Comparison of ENCODE assay signal across 8 cellular contexts in the genomic region with DNA sequence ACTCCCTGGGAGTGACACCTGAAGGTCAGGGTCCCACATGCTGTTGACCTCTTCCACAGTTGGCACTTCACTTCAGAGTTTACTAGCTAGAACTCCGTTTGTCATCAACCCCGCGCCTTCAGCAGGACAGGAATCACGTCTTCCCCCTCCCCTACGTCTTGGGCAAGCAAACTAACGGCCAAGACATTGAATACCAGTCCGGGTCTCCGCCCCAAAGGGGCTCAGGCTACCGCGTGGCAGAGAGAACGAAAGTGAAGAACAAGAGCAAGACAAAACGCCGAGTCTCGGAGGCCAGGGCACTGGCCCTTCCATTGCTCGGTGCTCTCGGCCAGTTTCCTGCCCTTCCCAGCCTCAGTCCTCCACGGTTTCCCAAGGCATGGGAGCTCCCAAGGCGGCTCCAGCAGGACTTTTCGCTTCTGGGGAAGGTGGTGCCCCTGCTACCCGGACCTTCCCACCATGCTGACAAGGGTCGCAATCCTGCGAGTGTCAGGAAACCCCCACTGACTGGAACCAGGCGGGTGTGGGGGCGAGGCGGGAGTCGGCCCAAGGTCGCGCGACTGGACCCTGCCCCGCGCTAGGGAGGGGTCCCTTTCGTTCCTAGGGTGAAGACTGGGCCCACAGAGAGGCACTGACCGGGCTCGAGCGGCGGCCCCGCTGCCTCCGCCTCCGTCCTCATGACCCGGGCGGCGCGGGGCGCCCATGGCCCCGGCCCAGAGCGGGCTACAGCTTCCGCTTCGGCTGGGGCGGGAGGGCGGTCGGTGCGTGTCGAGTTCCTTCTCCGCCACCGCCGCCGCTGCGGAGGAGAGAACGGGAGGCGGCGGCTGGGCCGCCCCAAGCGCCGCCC. TPM values are rescaled to one million over a fixed set of nuclear protein-coding genes. Genes with fewer than 3 reads are reported as not detected.
DNase-seq lines count a peak whose midpoint lies in the region; ATAC-seq and TF ChIP-seq lines count a peak whose summit lies in the region.

A gene (minus strand): TSS at position 823 of the 844 bp plus-strand sequence. CDS start 147 bp downstream, at position 676.

- no peaks in the 10 kb centered on the region for H3K27me3 ChIP-seq in psoas muscle (ENCODE audit: insufficient read depth in 3 of 3, low read length in 2 of 3)

- DNase-seq in Calu3 (peak; percentile 13), OCI-M1 (lab: John Stamatoyannopoulos, UW) (peak; percentile 73), left cardiac atrium (no peak), psoas muscle (peak; percentile 41 to 65), NCI-H187 (lab: John Stamatoyannopoulos, UW) (no peak)
- DNase-seq in activated naive CD8-positive, alpha-beta T cell treated with anti-CD3 and anti-CD28 coated beads, Interleukin-2, amount 10 ng/mL, durations not matched to agents 7 days and 5 days = peak; percentile 57

- H3K4me3 ChIP-seq in psoas muscle = peak within 1 kb of the TSS; percentile 87

- no peaks in the 10 kb centered on the region for H3K27me3 Mint-ChIP-seq in Calu3 (ENCODE audit: unreplicated experiment)
- H3K27me3 Mint-ChIP-seq in activated naive CD8-positive, alpha-beta T cell treated with anti-CD3 and anti-CD28 coated beads, Interleukin-2, amount 10 ng/mL, durations not matched to agents 7 days and 5 days = no peaks in the 10 kb centered on the region

- TF ChIP-seq CTCF in Calu3 (IDR thresholded peaks at IDR 0.05; ENCODE audit: unreplicated experiment) (no peak), psoas muscle (IDR thresholded peaks at IDR 0.05) (no peak)

- WGBS in psoas muscle, 3 donors = 0% methylated on average over 37 to 64 of the region's 64 CpGs

- peak within 1 kb of the TSS; percentile 95 for H3K27ac ChIP-seq in psoas muscle

- H3K27ac Mint-ChIP-seq in Calu3 (ENCODE audit: unreplicated experiment) = peak within 1 kb of the TSS; percentile 84
- peak within 1 kb of the TSS; percentile 98 for H3K27ac Mint-ChIP-seq in activated naive CD8-positive, alpha-beta T cell treated with anti-CD3 and anti-CD28 coated beads, Interleukin-2, amount 10 ng/mL, durations not matched to agents 7 days and 5 days

- peaks cover 6 to 34% of the 10 kb centered on the region in 2 donors for H3K36me3 ChIP-seq in psoas muscle (ENCODE audit: insufficient read depth in 1 of 2, low read depth in 1 of 2)

- POLR2A ChIA-PET in activated naive CD8-positive, alpha-beta T cell treated with anti-CD3 and anti-CD28 coated beads, Interleukin-2, amount 10 ng/mL, durations not matched to agents 7 days and 5 days (lab: Charles Lee) = interaction anchor here (0.5 to 2.2 kb wide), 17 partner anchors 8 to 660 kb away, joined by 3 to 10 read pairs (median 4); a partner anchor contains a TSS

- H3K4me3 Mint-ChIP-seq in Calu3 (ENCODE audit: low read depth, unreplicated experiment) = peak within 1 kb of the TSS; percentile 97
- peak within 1 kb of the TSS; percentile 100 for H3K4me3 Mint-ChIP-seq in activated naive CD8-positive, alpha-beta T cell treated with anti-CD3 and anti-CD28 coated beads, Interleukin-2, amount 10 ng/mL, durations not matched to agents 7 days and 5 days

- H3K4me1 ChIP-seq in psoas muscle = peaks cover 59% of the 10 kb centered on the region

- H3K4me1 Mint-ChIP-seq in Calu3 (ENCODE audit: low read depth, unreplicated experiment) = peaks cover 60% of the 10 kb centered on the region
- peaks cover 40% of the 10 kb centered on the region for H3K4me1 Mint-ChIP-seq in activated naive CD8-positive, alpha-beta T cell treated with anti-CD3 and anti-CD28 coated beads, Interleukin-2, amount 10 ng/mL, durations not matched to agents 7 days and 5 days

- no peaks in the 10 kb centered on the region for H3K9me3 ChIP-seq in psoas muscle

- ATAC-seq in GM21723 (IDR thresholded peaks at IDR 0.05; ENCODE audit: unreplicated experiment) = peak; percentile 18
- no peak for ATAC-seq in activated naive CD8-positive, alpha-beta T cell treated with anti-CD3 and anti-CD28 coated beads, Interleukin-2, amount 10 ng/mL, durations not matched to agents 7 days and 5 days (ENCODE audit: low read depth)
- peak; percentile 1 to 2 for ATAC-seq in left cardiac atrium
- ATAC-seq in psoas muscle = peak in 3 of 4 donors; percentile 2 to 8 (median 3)
- ATAC-seq in GM18868 (IDR thresholded peaks at IDR 0.05; ENCODE audit: unreplicated experiment) = no peak

- intact Hi-C loops in Calu3 (cut with micrococcal nuclease; ENCODE audit: unreplicated experiment) (no loop called here), left cardiac atrium (cut with DNase I) (no loop called here), psoas muscle (cut with DNase I) (loop anchor here in 1 of 2 donors (10.0 kb wide), 1 partner anchor 640 kb away; no protein-coding TSS in a partner anchor)

- CTCF ChIA-PET in Calu3 (lab: Charles Lee) = interaction anchor here (0.6 to 1.0 kb wide), 6 partner anchors 33 to 400 kb away, joined by 3 to 6 read pairs (median 3); no protein-coding TSS in a partner anchor

- BruUV-seq in Calu3 (replicated peaks; lab: Mats Ljungman, UMichigan) = TSS peak; percentile 41

- peaks cover 83% of the 10 kb centered on the region for H3K36me3 Mint-ChIP-seq in Calu3 (ENCODE audit: insufficient read depth, unreplicated experiment)
- H3K36me3 Mint-ChIP-seq in activated naive CD8-positive, alpha-beta T cell treated with anti-CD3 and anti-CD28 coated beads, Interleukin-2, amount 10 ng/mL, durations not matched to agents 7 days and 5 days = peaks cover 13% of the 10 kb centered on the region

- H3K9me3 Mint-ChIP-seq in Calu3 (ENCODE audit: low read depth, unreplicated experiment) = no peaks in the 10 kb centered on the region
- H3K9me3 Mint-ChIP-seq in activated naive CD8-positive, alpha-beta T cell treated with anti-CD3 and anti-CD28 coated beads, Interleukin-2, amount 10 ng/mL, durations not matched to agents 7 days and 5 days = no peaks in the 10 kb centered on the region

RNA-seq across cellular contexts. Expression of the gene that starts here (rescaled TPM):
- total RNA-seq in Calu3 (2022) (130 and 149 TPM in 2 replicates), left cardiac atrium (100 to 1,000 TPM; 138 to 147 TPM), psoas muscle (100 to 1,000 TPM; 114 to 232 (median 181) TPM)
- 100 to 1,000 TPM; 103 to 104 TPM for total RNA-seq in activated naive CD8-positive, alpha-beta T cell treated with anti-CD3 and anti-CD28 coated beads, Interleukin-2, amount 10 ng/mL, durations not matched to agents 7 days and 5 days
- 100 to 1,000 TPM; 137 to 180 (median 151) TPM for polyA plus RNA-seq in psoas muscle

Comparison
In these comparisons a context has a peak if more than half of its experiments do, and no peak if none do; other contexts are left out.
1. DNase-seq: peak in Calu3 (single experiment), OCI-M1 (single experiment), activated naive CD8-positive, alpha-beta T cell treated with anti-CD3 and anti-CD28 coated beads, Interleukin-2, amount 10 ng/mL, durations not matched to agents 7 days and 5 days (single experiment) and psoas muscle (2 of 2); none in left cardiac atrium (single experiment) and NCI-H187 (0 of 2).
2. ATAC-seq: peak in GM21723 (single experiment), left cardiac atrium (2 of 2) and psoas muscle (3 of 4); none in activated naive CD8-positive, alpha-beta T cell treated with anti-CD3 and anti-CD28 coated beads, Interleukin-2, amount 10 ng/mL, durations not matched to agents 7 days and 5 days (single experiment) and GM18868 (single experiment).